Comparison of ENCODE assay signal across 30 cellular contexts in the genomic region with DNA sequence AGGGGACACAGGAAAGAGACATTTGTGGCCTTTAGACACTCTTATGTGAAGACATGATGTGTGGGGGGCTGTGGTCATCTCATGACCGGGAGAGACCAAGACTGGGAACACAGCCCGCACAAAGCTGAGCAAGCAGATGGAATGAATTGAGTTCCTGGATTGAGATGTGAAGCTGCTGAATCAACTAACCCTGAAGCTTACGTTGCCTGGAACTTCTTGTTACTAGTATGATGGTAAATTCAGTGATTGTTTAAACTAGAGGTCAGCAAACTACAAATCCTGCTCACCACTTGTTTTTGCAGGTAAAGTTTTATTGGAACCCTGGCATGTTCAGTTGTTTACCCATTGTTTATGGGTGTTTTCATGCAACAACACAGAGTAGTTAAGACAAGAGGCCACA.
DNase-seq lines count a peak whose midpoint lies in the region; ATAC-seq, FAIRE-seq and TF ChIP-seq lines count a peak whose summit lies in the region.
"Had no signal": no experiment of that assay in that cellular context is flagged by ENCODE, and none has a peak within 500 bp of the region (broad histone marks: within the 10 kb centered on the region; RNA-seq: fewer than 3 reads in every experiment).

No MANE protein-coding gene starts in this region.

- H3K4me1 ChIP-seq in right lobe of liver (no peaks in the 10 kb centered on the region), HepG2 (ENCODE audit: insufficient read depth, low read length) (no peaks in the 10 kb centered on the region), K562 (replicated peaks in 1 of 2; ENCODE audit: control insufficient read depth in 2 of 2, insufficient read depth in 2 of 2, low read length in 2 of 2) (peaks cover 3 to 28% of the 10 kb centered on the region in 2 experiments; a peak in 4 of 5 replicates), testis (peaks cover 17% of the 10 kb centered on the region)
- H3K4me1 ChIP-seq: psoas muscle had no signal

- BruUV-seq in HepG2 (replicated peaks; lab: Mats Ljungman, UMichigan), result no TSS peak
- no TSS peak for BruUV-seq in K562 (replicated peaks; lab: Mats Ljungman, UMichigan)

- intact Hi-C loops in right lobe of liver (cut with DNase I) (no loop called here), HepG2 (cut with micrococcal nuclease; ENCODE audit: unreplicated experiment) (no loop called here), K562 (cut with micrococcal nuclease) (no loop called here), testis (cut with DNase I; ENCODE audit: low total_unique reads) (loop anchor here (5.0 kb wide), 1 partner anchor 201 kb away; no protein-coding TSS in a partner anchor)

- 40% methylated on average over 1 of the region's 3 CpGs for WGBS in right lobe of liver (ENCODE audit: insufficient coverage, low coverage, low lambda C conversion rate, missing lambda C conversion rate)
- 74% methylated on average over 3 of the region's 3 CpGs for WGBS in HepG2 (ENCODE audit: low lambda C conversion rate)
- WGBS in K562 (ENCODE audit: insufficient coverage, low coverage, missing lambda C conversion rate), result 46% methylated on average over 3 of the region's 3 CpGs
- 44 to 49% methylated on average over 3 of the region's 3 CpGs for WGBS in testis, 2 donors

- H4K20me1 ChIP-seq in HepG2 (ENCODE audit: insufficient read depth, low read length) (no peaks in the 10 kb centered on the region), K562 (replicated peaks; ENCODE audit: control insufficient read depth, insufficient read depth, low read length) (no peaks in the 10 kb centered on the region)
- H4K20me1 ChIP-seq: BLaER1 had no signal

- no peak overlapping the region for H3K9ac ChIP-seq in HepG2 (ENCODE audit: insufficient read depth, low read depth, low read length)
- no peak overlapping the region for H3K9ac ChIP-seq in K562 (ENCODE audit: insufficient read depth in 1 of 2, low read depth in 2 of 2, low read length in 2 of 2)
- H3K9ac ChIP-seq: BLaER1 had no signal

- H3K27ac ChIP-seq in right lobe of liver, result no peak overlapping the region
- H3K27ac ChIP-seq in HepG2 (ENCODE audit: extremely low read length, insufficient read depth, low read length), result no peak overlapping the region
- H3K27ac ChIP-seq in K562 (ENCODE audit: extremely low read depth, low read depth, low read length), result no peak overlapping the region
- H3K27ac ChIP-seq in testis, result no peak overlapping the region
- H3K27ac ChIP-seq: BLaER1, psoas muscle, SJCRH30, stomach had no signal

- CTCF ChIA-PET in HepG2 (lab: Yijun Ruan, JAX; ENCODE audit: low intra/inter-chr PET ratio, low total read pairs) (no interaction called here), K562 (lab: Yijun Ruan, JAX; ENCODE audit: low intra/inter-chr PET ratio) (no interaction called here)

- TF ChIP-seq POLR2A in right lobe of liver (IDR thresholded peaks at IDR 0.05) (no peak), HepG2 (IDR thresholded peaks at IDR 0.05; ENCODE audit: insufficient read depth in 1 of 2, low read depth in 2 of 2, low read length in 2 of 2) (no peak), K562 (conservative IDR thresholded peaks at IDR 0.05) (no peak), testis (IDR thresholded peaks at IDR 0.05) (no peak)

- FAIRE-seq in HepG2 (lab: Jason Lieb, UNC), result no peak
- FAIRE-seq in K562 (lab: Jason Lieb, UNC), result no peak
- FAIRE-seq: A204.1, endothelial cell of umbilical vein had no signal

- DNase-seq in right lobe of liver (peak in 1 of 3 donors; percentile 22), HepG2 (ENCODE audit: low spot score) (no peak), K562 (ENCODE audit: extremely low read depth in 1 of 4, low spot score in 3 of 4) (no peak), iris pigment epithelial cell (ENCODE audit: low read depth) (peak; percentile 67), testis (peak; percentile 42), NCI-H2227 (lab: John Stamatoyannopoulos, UW; ENCODE audit: unreplicated experiment) (no peak), omental fat pad (ENCODE audit: low spot score) (no peak)
- DNase-seq in stimulated activated CD4-positive, alpha-beta T cell treated with anti-CD3 and anti-CD28 coated beads, Interleukin-1b, Interleukin-23, amount 100 ng/mL, for 48 hours, result no peak
- DNase-seq: activated CD4-positive, alpha-beta T cell treated with anti-CD3 and anti-CD28 coated beads for 1 hour; activated CD8-positive, alpha-beta memory T cell treated with anti-CD3 and anti-CD28 coated beads for 24 hours; activated gamma-delta T cell; cerebellar nuclear complex; DMS79; foreskin melanocyte; GDM1; H7; heart right ventricle; NCI-H1092 treated with DMSO at 0.1 percent for 48 hours; NCI-H187 treated with DMSO at 0.1 percent for 48 hours; NCI-H2171 treated with DMSO at 0.1 percent for 48 hours; NCI-H526 treated with DMSO at 0.1 percent for 48 hours; SJCRH30; stimulated activated CD8-positive, alpha-beta memory T cell treated with anti-CD3 and anti-CD28 coated beads, Interleukin-4, amount 100 ng/mL, for 48 hours; stomach; T-cell had no signal

- H3K36me3 ChIP-seq in right lobe of liver (no peaks in the 10 kb centered on the region), HepG2 (replicated peaks in 1 of 2; ENCODE audit: control insufficient read depth in 1 of 2, insufficient read depth in 2 of 2, low read length in 2 of 2) (no peaks in the 10 kb centered on the region), K562 (ENCODE audit: control insufficient read depth, insufficient read depth, low read length) (no peaks in the 10 kb centered on the region), testis (ENCODE audit: low read depth, missing control alignments) (no peaks in the 10 kb centered on the region)
- H3K36me3 ChIP-seq: BLaER1, heart right ventricle, SJCRH30, stomach, tibial nerve had no signal

- TF ChIP-seq RAD21 in HepG2 (CRISPR knock-in tag; IDR thresholded peaks at IDR 0.05) (no peak), K562 (CRISPR knock-in tag; conservative IDR thresholded peaks at IDR 0.05 in 1 of 2, IDR thresholded peaks at IDR 0.05 in 1 of 2) (no peak)

- H3K4me3 ChIP-seq in right lobe of liver (no peak overlapping the region), HepG2 (replicated peaks in 1 of 3; ENCODE audit: insufficient read depth in 1 of 3, low read depth in 2 of 3, low read length in 3 of 3) (no peak overlapping the region), K562 (no peak overlapping the region), testis (no peak overlapping the region)
- H3K4me3 ChIP-seq: BLaER1, heart right ventricle, psoas muscle, SJCRH30, stomach, tibial nerve had no signal

- in situ Hi-C loops in HepG2 (cut with HindIII; ENCODE audit: extremely low pct_ligation_motif_present, low pct_unique_long_range_greater_than_20kb), result no loop called here
- in situ Hi-C loops in K562 (cut with MboI), result no loop called here

- no peaks in the 10 kb centered on the region for H3K9me1 ChIP-seq in K562 (ENCODE audit: control insufficient read depth, insufficient read depth, low read length)

- no peak for TF ChIP-seq CTCF in right lobe of liver (IDR thresholded peaks at IDR 0.05)
- TF ChIP-seq CTCF in HepG2 (CRISPR knock-in tag; IDR thresholded peaks at IDR 0.05), result no peak
- TF ChIP-seq CTCF in K562 (IDR thresholded peaks at IDR 0.05 in 2 of 3, conservative IDR thresholded peaks at IDR 0.05 in 1 of 3; ENCODE audit: insufficient read depth in 2 of 3, low read depth in 1 of 3, low read length in 3 of 3), result no peak
- no peak for TF ChIP-seq CTCF in testis (IDR thresholded peaks at IDR 0.05)
- no peak for TF ChIP-seq CTCF in omental fat pad (IDR thresholded peaks at IDR 0.05)

- H2AFZ ChIP-seq in HepG2 (ENCODE audit: low read length), result no peak overlapping the region
- no peak overlapping the region for H2AFZ ChIP-seq in K562 (ENCODE audit: low read depth, low read length)

- H3K9me3 ChIP-seq in right lobe of liver, result no peaks in the 10 kb centered on the region
- H3K9me3 ChIP-seq in HepG2 (ENCODE audit: low read length), result no peaks in the 10 kb centered on the region
- no peaks in the 10 kb centered on the region for H3K9me3 ChIP-seq in K562 (replicated peaks; ENCODE audit: control insufficient read depth, insufficient read depth, low read depth, low read length)
- no peaks in the 10 kb centered on the region for H3K9me3 ChIP-seq in testis
- H3K9me3 ChIP-seq: BLaER1, psoas muscle, SJCRH30, stomach, tibial nerve had no signal

- H3K4me2 ChIP-seq in HepG2 (ENCODE audit: low read depth, low read length) (no peak overlapping the region), K562 (ENCODE audit: insufficient read depth, low read length) (no peak overlapping the region)
- H3K4me2 ChIP-seq: BLaER1 had no signal

- H3K79me2 ChIP-seq in HepG2 (ENCODE audit: insufficient read depth, low read length) (no peaks in the 10 kb centered on the region), K562 (ENCODE audit: control insufficient read depth, insufficient read depth, low read length) (no peaks in the 10 kb centered on the region)

- POLR2A ChIA-PET in HepG2 (lab: Yijun Ruan, JAX), result no interaction called here
- POLR2A ChIA-PET in K562 (lab: Yijun Ruan, JAX), result interaction anchor here (2.6 kb wide), 1 partner anchor 11 kb away, joined by 5 read pairs; no protein-coding TSS in a partner anchor

- TF ChIP-seq EP300 in HepG2 (IDR thresholded peaks at IDR 0.05; ENCODE audit: low read depth in 2 of 2, low read length in 2 of 2) (no peak), HepG2 (CRISPR knock-in tag; IDR thresholded peaks at IDR 0.05; ENCODE audit: borderline replicate concordance) (no peak), K562 (IDR thresholded peaks at IDR 0.05; ENCODE audit: low read length) (no peak)

- no peaks in the 10 kb centered on the region for H3K27me3 ChIP-seq in right lobe of liver
- peaks cover 0 to 9% of the 10 kb centered on the region in 2 experiments; a peak in 2 of 5 replicates for H3K27me3 ChIP-seq in HepG2 (ENCODE audit: control insufficient read depth in 1 of 2, insufficient read depth in 2 of 2, low read length in 2 of 2)
- no peaks in the 10 kb centered on the region for H3K27me3 ChIP-seq in K562 (ENCODE audit: control insufficient read depth in 2 of 2, insufficient read depth in 2 of 2, low read length in 2 of 2)
- H3K27me3 ChIP-seq in testis, result no peaks in the 10 kb centered on the region
- H3K27me3 ChIP-seq: BLaER1, heart right ventricle, stomach, tibial nerve had no signal

- ATAC-seq in right lobe of liver (peak; percentile 24 to 57 (median 36)), HepG2 (no peak), K562 (no peak), omental fat pad (ENCODE audit: low FRiP score) (no peak)
- ATAC-seq: psoas muscle, T-cell had no signal

TF ChIP-seq in HepG2, 621 proteins besides CTCF, POLR2A, EP300 and RAD21 (continues in another document):
- no peak for TF ChIP-seq LBX2 (CRISPR knock-in tag; IDR thresholded peaks at IDR 0.05; ENCODE audit: borderline replicate concordance)

TF ChIP-seq in K562, 482 proteins besides CTCF, POLR2A, EP300 and RAD21 (continues in another document):
- TF ChIP-seq ZBTB9 (CRISPR knock-in tag; IDR thresholded peaks at IDR 0.05), result no peak

Comparison
In these comparisons a context has a peak if more than half of its experiments do, and no peak if none do; other contexts are left out.
1. ATAC-seq: peak in right lobe of liver (4 of 4); none in HepG2 (single experiment), K562 (single experiment) and omental fat pad (single experiment).
2. DNase-seq: peak in iris pigment epithelial cell (single experiment) and testis (single experiment); none in HepG2 (single experiment), K562 (0 of 4), stimulated activated CD4-positive, alpha-beta T cell treated with anti-CD3 and anti-CD28 coated beads, Interleukin-1b, Interleukin-23, amount 100 ng/mL, for 48 hours (single experiment), NCI-H2227 (single experiment) and omental fat pad (single experiment).